In the genomic region with DNA sequence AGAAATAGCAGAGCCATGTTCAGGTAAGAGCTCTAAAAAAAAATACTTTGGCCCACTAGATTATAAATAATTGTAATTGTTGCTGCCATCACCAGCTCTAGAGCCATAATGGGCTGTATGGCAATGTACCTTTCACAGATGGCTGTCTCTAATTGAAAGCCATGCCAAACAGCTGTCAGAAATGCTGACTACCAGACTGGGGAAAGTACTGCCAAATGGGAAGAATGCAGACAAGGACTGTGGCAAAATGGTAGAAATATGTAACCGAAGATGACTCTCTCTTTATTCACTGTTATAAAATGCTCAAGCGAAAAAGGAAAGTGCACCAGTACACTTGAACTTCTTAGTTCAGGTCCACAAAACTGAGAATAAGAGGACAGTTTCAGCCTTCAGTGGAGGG, we compare ENCODE assay signal across 13 cellular contexts.
"Had no signal": no experiment of that assay in that cellular context is flagged by ENCODE, and none has a peak within 500 bp of the region (broad histone marks: within the 10 kb centered on the region; RNA-seq: fewer than 3 reads in every experiment).

No MANE protein-coding gene starts in this region.

- DNase-seq: activated CD4-positive, alpha-beta T cell treated with anti-CD3 and anti-CD28 coated beads, Interleukin-2, amount 50 U/mL, for 1 hour; activated CD4-positive, CD25-positive, alpha-beta regulatory T cell; amniotic stem cell; body of pancreas; hypothalamus; kidney glomerular epithelial cell; ovary; sigmoid colon; stimulated activated CD4-positive, alpha-beta T cell treated with anti-CD3 and anti-CD28 coated beads, Interleukin-15, amount 100 ng/mL, for 24 hours; stimulated activated CD4-positive, alpha-beta T cell treated with anti-CD3 and anti-CD28 coated beads, Interleukin-4, amount 100 ng/mL, for 24 hours; stimulated activated naive CD8-positive, alpha-beta T cell treated with anti-CD3 and anti-CD28 coated beads, Interleukin-15, amount 100 ng/mL, for 72 hours; testis had no signal

- H3K27ac ChIP-seq: body of pancreas, neural progenitor cell, ovary, sigmoid colon, testis had no signal

- H3K4me2 ChIP-seq: neural progenitor cell had no signal

- H3K27me3 ChIP-seq: body of pancreas, neural progenitor cell, ovary, sigmoid colon, testis had no signal

- H3K9me3 ChIP-seq: body of pancreas, ovary, sigmoid colon, testis had no signal

- H2AFZ ChIP-seq: neural progenitor cell had no signal

- H3K4me3 ChIP-seq: body of pancreas, neural progenitor cell, ovary, sigmoid colon, testis had no signal

- H3K4me1 ChIP-seq: body of pancreas, neural progenitor cell, testis had no signal

- H3K36me3 ChIP-seq: neural progenitor cell, ovary, sigmoid colon had no signal

- H3K9ac ChIP-seq: neural progenitor cell had no signal

- ATAC-seq: body of pancreas; stimulated activated naive CD8-positive, alpha-beta T cell treated with anti-CD3 and anti-CD28 coated beads, Interleukin-15, amount 100 ng/mL, for 72 hours had no signal
